In the genomic region with DNA sequence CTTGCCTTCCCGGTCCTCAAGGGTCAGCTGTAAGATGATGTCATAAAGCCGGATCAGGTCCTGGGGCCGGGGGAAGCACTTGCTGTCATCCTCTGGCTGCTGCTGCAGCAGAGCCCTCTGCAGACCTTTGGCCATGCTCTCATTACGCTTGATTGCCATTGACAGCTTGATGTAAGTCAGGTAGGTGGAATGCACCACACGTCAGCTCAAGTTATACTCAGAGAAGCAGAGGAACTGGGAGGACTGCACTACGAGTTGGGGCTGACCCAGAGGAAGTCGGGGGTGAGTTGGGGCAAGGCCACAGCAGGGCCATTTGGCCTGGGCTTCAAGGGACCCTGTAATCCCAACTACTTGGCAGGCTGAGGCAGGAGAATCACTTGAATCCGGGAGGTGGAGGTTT, we compare ENCODE assay signal across 12 cellular contexts. TPM values are rescaled to one million over a fixed set of nuclear protein-coding genes. Genes with fewer than 3 reads are reported as not detected.
"Had no signal": no experiment of that assay in that cellular context is flagged by ENCODE, and none has a peak within 500 bp of the region (broad histone marks: within the 10 kb centered on the region; RNA-seq: fewer than 3 reads in every experiment).

No MANE protein-coding gene starts in this region.

RNA-seq across cellular contexts. Expression of gene LGALS9B, which starts 50.8 kb away (rescaled TPM):
- total RNA-seq: chondrocyte, dermis microvascular lymphatic vessel endothelial cell, endodermal cell, gastrocnemius medialis, glomerular endothelial cell, hepatocyte, kidney, left cardiac atrium, left lobe of liver, left ventricle myocardium inferior, liver, mammary epithelial cell had no signal
